18 cellular contexts compared by ENCODE assay signal in the genomic region with DNA sequence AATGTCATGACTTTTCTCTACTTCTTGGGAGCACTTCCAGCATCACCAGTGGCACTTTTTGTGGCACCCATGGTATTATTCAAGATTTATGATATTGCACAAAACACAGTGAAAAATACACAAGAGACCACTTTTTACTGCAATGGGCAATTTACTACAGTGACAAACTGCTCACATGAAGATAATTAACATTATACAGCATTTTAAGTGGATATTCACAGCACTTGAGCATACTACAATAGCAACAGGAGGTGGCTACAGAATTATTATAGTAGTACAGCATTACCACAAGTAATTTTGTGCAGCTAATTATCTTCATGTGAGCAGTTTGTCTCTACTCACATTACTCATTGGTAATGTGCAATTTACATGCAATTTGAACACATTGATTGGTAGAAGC. TPM values are rescaled to one million over a fixed set of nuclear protein-coding genes. Genes with fewer than 3 reads are reported as not detected.
"Had no signal": no experiment of that assay in that cellular context is flagged by ENCODE, and none has a peak within 500 bp of the region (broad histone marks: within the 10 kb centered on the region; RNA-seq: fewer than 3 reads in every experiment).

No MANE protein-coding gene starts in this region.

- H3K27ac ChIP-seq: adrenal gland, coronary artery, heart left ventricle, skin epidermis, testis, upper lobe of right lung had no signal

- H3K4me3 ChIP-seq: adrenal gland, coronary artery, heart left ventricle, skin epidermis, testis, upper lobe of right lung had no signal

- DNase-seq: activated CD4-positive, alpha-beta T cell treated with anti-CD3 and anti-CD28 coated beads, Interleukin-2, amount 10 ng/mL, durations not matched to agents 7 days and 5 days; activated naive CD4-positive, alpha-beta T cell treated with anti-CD3 and anti-CD28 coated beads, Interleukin-2, amount 10 ng/mL, durations not matched to agents 7 days and 5 days; activated T-cell treated with anti-CD3 and anti-CD28 coated beads for 4 hours; adrenal gland; caudate nucleus; effector CD4-positive, alpha-beta T cell; foreskin melanocyte; heart left ventricle; naive B cell; posterior cingulate gyrus; stimulated activated CD4-positive, alpha-beta T cell treated with anti-CD3 and anti-CD28 coated beads, Interleukin-4, amount 100 ng/mL, for 4 hours; stimulated activated naive CD8-positive, alpha-beta T cell treated with anti-CD3 and anti-CD28 coated beads, Interleukin-15, amount 100 ng/mL, for 72 hours; testis; upper lobe of right lung had no signal

- H3K9me3 ChIP-seq: adrenal gland, heart left ventricle, testis, upper lobe of right lung had no signal

- ATAC-seq: activated T-helper 17 cell treated with anti-CD3 and anti-CD28 coated beads, Interleukin-2, amount 50 U/mL, for 72 hours; heart left ventricle; stimulated activated naive CD8-positive, alpha-beta T cell treated with anti-CD3 and anti-CD28 coated beads, Interleukin-15, amount 100 ng/mL, for 72 hours; upper lobe of right lung had no signal

- H3K27me3 Mint-ChIP-seq: activated naive CD4-positive, alpha-beta T cell treated with anti-CD3 and anti-CD28 coated beads, Interleukin-2, amount 10 ng/mL, durations not matched to agents 7 days and 5 days; activated T-helper 17 cell treated with anti-CD3 and anti-CD28 coated beads, Interleukin-2, amount 50 U/mL, for 72 hours; stimulated activated naive CD8-positive, alpha-beta T cell treated with anti-CD3 and anti-CD28 coated beads, Interleukin-15, amount 100 ng/mL, for 72 hours had no signal

- H3K36me3 ChIP-seq: adrenal gland, heart left ventricle, upper lobe of right lung had no signal

- H3K4me1 Mint-ChIP-seq: naive B cell had no signal

- H3K27ac Mint-ChIP-seq: activated CD4-positive, alpha-beta T cell treated with anti-CD3 and anti-CD28 coated beads, Interleukin-2, amount 10 ng/mL, durations not matched to agents 7 days and 5 days; activated naive CD4-positive, alpha-beta T cell treated with anti-CD3 and anti-CD28 coated beads, Interleukin-2, amount 10 ng/mL, durations not matched to agents 7 days and 5 days; activated T-helper 17 cell treated with anti-CD3 and anti-CD28 coated beads, Interleukin-2, amount 50 U/mL, for 72 hours; naive B cell had no signal

- H3K36me3 Mint-ChIP-seq: naive B cell had no signal

- H3K9me3 Mint-ChIP-seq: activated CD4-positive, alpha-beta T cell treated with anti-CD3 and anti-CD28 coated beads, Interleukin-2, amount 10 ng/mL, durations not matched to agents 7 days and 5 days; activated naive CD4-positive, alpha-beta T cell treated with anti-CD3 and anti-CD28 coated beads, Interleukin-2, amount 10 ng/mL, durations not matched to agents 7 days and 5 days; activated T-helper 17 cell treated with anti-CD3 and anti-CD28 coated beads, Interleukin-2, amount 50 U/mL, for 72 hours; naive B cell had no signal

- H3K4me3 Mint-ChIP-seq: activated CD4-positive, alpha-beta T cell treated with anti-CD3 and anti-CD28 coated beads, Interleukin-2, amount 10 ng/mL, durations not matched to agents 7 days and 5 days; activated naive CD4-positive, alpha-beta T cell treated with anti-CD3 and anti-CD28 coated beads, Interleukin-2, amount 10 ng/mL, durations not matched to agents 7 days and 5 days; activated T-helper 17 cell treated with anti-CD3 and anti-CD28 coated beads, Interleukin-2, amount 50 U/mL, for 72 hours; naive B cell; stimulated activated naive CD8-positive, alpha-beta T cell treated with anti-CD3 and anti-CD28 coated beads, Interleukin-15, amount 100 ng/mL, for 72 hours had no signal

- H3K27me3 ChIP-seq: testis, upper lobe of right lung had no signal

- H3K4me1 ChIP-seq: adrenal gland, heart left ventricle, testis, upper lobe of right lung had no signal

RNA-seq across cellular contexts. Expression of a gene that starts 18.3 kb away (rescaled TPM):
- total RNA-seq: adrenal gland, heart left ventricle, lung microvascular endothelial cell, testis, upper lobe of right lung had no signal
- polyA plus RNA-seq: adrenal gland, heart left ventricle had no signal

RNA-seq across cellular contexts. Expression of a gene that starts 46.1 kb away (rescaled TPM):
- total RNA-seq: adrenal gland, heart left ventricle, lung microvascular endothelial cell, testis, upper lobe of right lung had no signal
- polyA plus RNA-seq: adrenal gland, heart left ventricle had no signal

RNA-seq across cellular contexts. Expression of a gene that starts 47.7 kb away (rescaled TPM):
- total RNA-seq: lung microvascular endothelial cell, testis, upper lobe of right lung had no signal
- polyA plus RNA-seq: heart left ventricle had no signal
